ENCODE assay signal across 8 cellular contexts in the genomic region with DNA sequence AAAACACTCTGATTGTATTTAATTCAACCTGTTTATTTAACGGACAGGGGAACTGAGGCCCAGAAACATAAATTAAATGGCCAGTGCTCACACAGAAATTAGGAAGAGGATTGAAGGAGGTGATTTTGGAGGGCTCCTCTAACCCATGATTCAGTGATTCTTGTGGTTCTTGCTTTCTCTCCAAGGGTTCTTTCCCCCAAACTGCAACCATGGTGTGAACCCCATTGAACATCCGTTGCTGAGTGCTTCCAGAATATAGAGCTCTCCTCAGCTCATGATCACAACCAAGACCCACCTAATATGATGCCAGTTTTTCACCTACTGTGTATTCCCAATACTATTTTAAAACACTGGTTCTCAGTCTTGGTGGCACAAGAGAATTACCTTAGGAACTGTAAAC. TPM values are rescaled to one million over a fixed set of nuclear protein-coding genes. Genes with fewer than 3 reads are reported as not detected.
DNase-seq lines count a peak whose midpoint lies in the region; ATAC-seq and TF ChIP-seq lines count a peak whose summit lies in the region.
"Had no signal": no experiment of that assay in that cellular context is flagged by ENCODE, and none has a peak within 500 bp of the region (broad histone marks: within the 10 kb centered on the region; RNA-seq: fewer than 3 reads in every experiment).

No MANE protein-coding gene starts in this region.

- no peaks in the 10 kb centered on the region for H3F3A ChIP-seq in neural progenitor cell (ENCODE audit: low read depth)

- peak overlapping the region; percentile 62 for H3K4ac ChIP-seq in IMR-90 (ENCODE audit: low read depth, low read length)

- peaks cover 31% of the 10 kb centered on the region for H3K9me1 ChIP-seq in IMR-90 (ENCODE audit: insufficient read depth, low read length)

- H3K4me1 ChIP-seq in IMR-90 (ENCODE audit: control insufficient read depth, insufficient read depth, low read length) (peaks cover 36% of the 10 kb centered on the region), hepatocyte (ENCODE audit: insufficient read depth) (peaks cover 14% of the 10 kb centered on the region), neural progenitor cell (no peaks in the 10 kb centered on the region)

- CTCF ChIA-PET in IMR-90 (lab: Yijun Ruan, JAX) (interaction anchor here (0.9 to 2.6 kb wide), 2 partner anchors 9 to 53 kb away, joined by 3 to 7 read pairs; no protein-coding TSS in a partner anchor), activated B cell treated with CpG ODN at 0.5 μM for 24 hours (lab: Charles Lee) (interaction anchor here (1.0 to 3.2 kb wide), 4 partner anchors 9 to 78 kb away, joined by 3 to 11 read pairs (median 6); no protein-coding TSS in a partner anchor)

- H2AK5ac ChIP-seq in IMR-90 (ENCODE audit: low read depth, low read length) = peak overlapping the region; percentile 85

- peak overlapping the region; percentile 16 to 84; a peak in 3 of 4 replicates for H4K8ac ChIP-seq in IMR-90 (ENCODE audit: low read depth in 2 of 2, low read length in 2 of 2)

- TF ChIP-seq POLR2A in IMR-90 (IDR thresholded peaks at IDR 0.05; ENCODE audit: low read depth, low read length) = no peak

- peak overlapping the region; percentile 69 for H2BK20ac ChIP-seq in IMR-90 (ENCODE audit: low read depth, low read length)

- H3K9me3 ChIP-seq in IMR-90 (ENCODE audit: control insufficient read depth, insufficient read depth, low read length) (no peaks in the 10 kb centered on the region), hepatocyte (ENCODE audit: low read depth) (no peaks in the 10 kb centered on the region), neural progenitor cell (ENCODE audit: low read depth) (no peaks in the 10 kb centered on the region)

- H3K79me2 ChIP-seq in hepatocyte = no peaks in the 10 kb centered on the region
- no peaks in the 10 kb centered on the region for H3K79me2 ChIP-seq in neural progenitor cell (ENCODE audit: low read depth)

- POLR2A ChIA-PET in IMR-90 (lab: Charles Lee; ENCODE audit: unreplicated experiment) = no interaction called here
- POLR2A ChIA-PET in activated B cell treated with CpG ODN at 0.5 μM for 24 hours (lab: Charles Lee) = interaction anchor here (0.8 to 8.9 kb wide), 18 partner anchors 10 to 394 kb away, joined by 3 to 74 read pairs (median 4); no protein-coding TSS in a partner anchor

- H3K79me1 ChIP-seq in IMR-90 (ENCODE audit: low read depth in 1 of 2, low read length in 2 of 2) = peaks cover 0 to 6% of the 10 kb centered on the region in 2 experiments; a peak in 1 of 4 replicates

- H3K23ac ChIP-seq in IMR-90 (ENCODE audit: low read depth, low read length) = peak overlapping the region; percentile 63

- 100% methylated on average over 1 of the region's 2 CpGs; no CpG with 5 or more reads in 1 of the 2 experiments for WGBS in IMR-90 (ENCODE audit: extremely low coverage in 2 of 2, insufficient read length in 1 of 2), 2 experiments
- WGBS in hepatocyte (ENCODE audit: low lambda C conversion rate, missing lambda C conversion rate) = 85% methylated on average over 2 of the region's 2 CpGs

- H2BK120ac ChIP-seq in IMR-90 (ENCODE audit: low read depth, low read length) = peak overlapping the region; percentile 74

- peak overlapping the region; percentile 76 for H3K27ac Mint-ChIP-seq in activated B cell treated with CpG ODN at 0.5 μM for 24 hours
- H3K27ac Mint-ChIP-seq in stimulated activated naive B cell treated with anti-CD40 and anti-IgM and Interleukin-4, amounts not matched to agents 10 μg/mL and 1 μg/mL and 100 μg/mL, for 72 hours = peak overlapping the region; percentile 88
- H3K27ac Mint-ChIP-seq in neural progenitor cell = no peak overlapping the region

- H4K20me1 ChIP-seq in IMR-90 (ENCODE audit: insufficient read depth, low read length) (no peaks in the 10 kb centered on the region), hepatocyte (ENCODE audit: insufficient read depth, poor library complexity, severe bottlenecking) (no peaks in the 10 kb centered on the region), neural progenitor cell (ENCODE audit: low read depth) (no peaks in the 10 kb centered on the region)

- H2BK5ac ChIP-seq in IMR-90 (ENCODE audit: low read depth, low read length, poor library complexity, severe bottlenecking) = peak overlapping the region; percentile 19

- peak overlapping the region; percentile 75 for H4K91ac ChIP-seq in IMR-90 (ENCODE audit: insufficient read depth, low read depth, low read length)

- peak overlapping the region; percentile 19 for H3K14ac ChIP-seq in IMR-90 (replicated peaks; ENCODE audit: low read depth, low read length)

- H3K27me3 Mint-ChIP-seq in activated B cell treated with CpG ODN at 0.5 μM for 24 hours (no peaks in the 10 kb centered on the region), neural progenitor cell (ENCODE audit: insufficient read depth, low read depth) (no peaks in the 10 kb centered on the region)
- no peaks in the 10 kb centered on the region for H3K27me3 Mint-ChIP-seq in stimulated activated naive B cell treated with anti-CD40 and anti-IgM and Interleukin-4, amounts not matched to agents 10 μg/mL and 1 μg/mL and 100 μg/mL, for 72 hours

- H3K4me1 Mint-ChIP-seq in activated B cell treated with CpG ODN at 0.5 μM for 24 hours (peaks cover 84% of the 10 kb centered on the region), neural progenitor cell (no peaks in the 10 kb centered on the region)
- H3K4me1 Mint-ChIP-seq in stimulated activated naive B cell treated with anti-CD40 and anti-IgM and Interleukin-4, amounts not matched to agents 10 μg/mL and 1 μg/mL and 100 μg/mL, for 72 hours = peaks cover 64 to 93% of the 10 kb centered on the region in 2 donors

- H4K5ac ChIP-seq in IMR-90 (ENCODE audit: low read depth, low read length) = peak overlapping the region; percentile 44

- H3K9ac ChIP-seq in IMR-90 (ENCODE audit: low read depth, low read length) (no peak overlapping the region), neural progenitor cell (no peak overlapping the region)

- peak overlapping the region; percentile 76 for H3K18ac ChIP-seq in IMR-90 (ENCODE audit: low read depth, low read length)

- H2AK9ac ChIP-seq in IMR-90 (replicated peaks; ENCODE audit: low read depth, low read length, poor library complexity) = no peak overlapping the region

- peak overlapping the region; percentile 61; the same call in 1 of the 2 replicates for H3K27ac ChIP-seq in IMR-90 (ENCODE audit: insufficient read depth, low read length)
- peak overlapping the region; percentile 60 for H3K27ac ChIP-seq in hepatocyte
- H3K27ac ChIP-seq in neural progenitor cell = no peak overlapping the region

- H3K56ac ChIP-seq in IMR-90 (ENCODE audit: extremely low read depth, insufficient read depth, low read length) = 0 out of 2 replicates have a peak overlapping the region, but pooled peaks have one; percentile 41

- dilution Hi-C loops in IMR-90 (cut with HindIII; ENCODE audit: low sequenced_read_pairs, unreplicated experiment) = no loop called here

- no peak overlapping the region for H3K4me3 ChIP-seq in IMR-90 (ENCODE audit: insufficient read depth, low read depth, low read length)
- no peak overlapping the region for H3K4me3 ChIP-seq in hepatocyte
- no peak overlapping the region for H3K4me3 ChIP-seq in neural progenitor cell

- no peak for TF ChIP-seq RAD21 in IMR-90 (IDR thresholded peaks at IDR 0.05; ENCODE audit: low read length)

- no TSS peak for BruUV-seq in IMR-90 (replicated peaks; lab: Mats Ljungman, UMichigan)

- no peaks in the 10 kb centered on the region for H3K27me3 ChIP-seq in IMR-90 (ENCODE audit: control insufficient read depth, insufficient read depth, low read length)
- no peaks in the 10 kb centered on the region for H3K27me3 ChIP-seq in hepatocyte
- no peaks in the 10 kb centered on the region for H3K27me3 ChIP-seq in neural progenitor cell

- DNase-seq in IMR-90 (no peak), activated B cell treated with CpG ODN at 0.5 μM for 24 hours (no peak), hepatocyte (ENCODE audit: low spot score) (no peak), neural progenitor cell (ENCODE audit: low spot score) (no peak), COR-L47 (lab: John Stamatoyannopoulos, UW) (no peak)
- DNase-seq in stimulated activated naive B cell treated with anti-CD40 and anti-IgM and Interleukin-4, amounts not matched to agents 10 μg/mL and 1 μg/mL and 100 μg/mL, for 72 hours = no peak
- no peak for DNase-seq in effector CD4-positive, alpha-beta T cell
- DNase-seq: NCI-H510A treated with DMSO at 0.1 percent for 48 hours had no signal

- no peak overlapping the region for H3K4me2 ChIP-seq in IMR-90 (ENCODE audit: low read depth, low read length)
- peak overlapping the region; percentile 27 for H3K4me2 ChIP-seq in hepatocyte
- no peak overlapping the region for H3K4me2 ChIP-seq in neural progenitor cell

- no peaks in the 10 kb centered on the region for H3K36me3 ChIP-seq in IMR-90 (ENCODE audit: control insufficient read depth, insufficient read depth, low read length)
- H3K36me3 ChIP-seq in hepatocyte (replicated peaks; ENCODE audit: insufficient read depth, low read depth) = no peaks in the 10 kb centered on the region
- no peaks in the 10 kb centered on the region for H3K36me3 ChIP-seq in neural progenitor cell

- intact Hi-C loops in IMR-90 (cut with micrococcal nuclease) (no loop called here), activated B cell treated with CpG ODN at 0.5 μM for 24 hours (cut with micrococcal nuclease) (loop anchor here (10.0 kb wide), 1 partner anchor 445 kb away; no protein-coding TSS in a partner anchor)

- H3K9me2 ChIP-seq in hepatocyte (replicated peaks; ENCODE audit: insufficient read depth) = no peaks in the 10 kb centered on the region

- no peaks in the 10 kb centered on the region for H3K9me3 Mint-ChIP-seq in activated B cell treated with CpG ODN at 0.5 μM for 24 hours
- no peaks in the 10 kb centered on the region for H3K9me3 Mint-ChIP-seq in stimulated activated naive B cell treated with anti-CD40 and anti-IgM and Interleukin-4, amounts not matched to agents 10 μg/mL and 1 μg/mL and 100 μg/mL, for 72 hours
- H3K9me3 Mint-ChIP-seq in neural progenitor cell = no peaks in the 10 kb centered on the region

- no peak overlapping the region for H2AFZ ChIP-seq in IMR-90 (replicated peaks; ENCODE audit: low read length, poor library complexity)
- no peak overlapping the region for H2AFZ ChIP-seq in hepatocyte
- H2AFZ ChIP-seq in neural progenitor cell (replicated peaks) = no peak overlapping the region

- ATAC-seq in IMR-90 (ENCODE audit: low read depth) (no peak), activated B cell treated with CpG ODN at 0.5 μM for 24 hours (ENCODE audit: low read depth) (no peak)
- no peak for ATAC-seq in stimulated activated naive B cell treated with anti-CD40 and anti-IgM and Interleukin-4, amounts not matched to agents 10 μg/mL and 1 μg/mL and 100 μg/mL, for 72 hours (replicated peaks)

- H2BK15ac ChIP-seq in IMR-90 (ENCODE audit: low read depth, low read length) = peak overlapping the region; percentile 89; the same call in 2 of the 3 replicates

- no peak overlapping the region for H3K4me3 Mint-ChIP-seq in activated B cell treated with CpG ODN at 0.5 μM for 24 hours
- H3K4me3 Mint-ChIP-seq in stimulated activated naive B cell treated with anti-CD40 and anti-IgM and Interleukin-4, amounts not matched to agents 10 μg/mL and 1 μg/mL and 100 μg/mL, for 72 hours = peak overlapping the region in 1 of 2 donors; percentile 48
- no peak overlapping the region for H3K4me3 Mint-ChIP-seq in neural progenitor cell

- H3K36me3 Mint-ChIP-seq in activated B cell treated with CpG ODN at 0.5 μM for 24 hours (ENCODE audit: low read depth) (peaks cover 38% of the 10 kb centered on the region), neural progenitor cell (no peaks in the 10 kb centered on the region)
- peaks cover 29 to 40% of the 10 kb centered on the region in 2 donors for H3K36me3 Mint-ChIP-seq in stimulated activated naive B cell treated with anti-CD40 and anti-IgM and Interleukin-4, amounts not matched to agents 10 μg/mL and 1 μg/mL and 100 μg/mL, for 72 hours

- TF ChIP-seq CTCF in IMR-90 (conservative IDR thresholded peaks at IDR 0.05; ENCODE audit: low read depth, low read length) (no peak), activated B cell treated with CpG ODN at 0.5 μM for 24 hours (IDR thresholded peaks at IDR 0.05) (no peak), hepatocyte (IDR thresholded peaks at IDR 0.05; ENCODE audit: poor library complexity) (no peak), neural progenitor cell (IDR thresholded peaks at IDR 0.05) (no peak)

- in situ Hi-C loops in IMR-90 (cut with MboI; ENCODE audit: low sequenced_read_pairs) = no loop called here

RNA-seq across cellular contexts. Expression of gene BMP10, which starts 41.4 kb away (rescaled TPM):
- total RNA-seq in IMR-90 (2012; rRNA removed) (not detected in 2 replicates), activated B cell treated with CpG ODN at 0.5 μM for 24 hours (not detected in 2 replicates), hepatocyte (0.12 and 0.27 TPM in 2 replicates), neural progenitor cell (ENCODE audit: low replicate concordance) (not detected in 2 replicates)
- polyA plus RNA-seq in IMR-90 (2012; rRNA removed) (not detected in 2 replicates), hepatocyte (not detected in 2 replicates)
- polyA plus RNA-seq in IMR-90 (2012; cell fraction: cytosol; rRNA removed) = not detected in 2 replicates
- polyA plus RNA-seq in IMR-90 (2012; cell fraction: nucleus; rRNA removed; ENCODE audit: low replicate concordance) = not detected in 2 replicates
